ENCODE assay signal across 8 cellular contexts in the genomic region with DNA sequence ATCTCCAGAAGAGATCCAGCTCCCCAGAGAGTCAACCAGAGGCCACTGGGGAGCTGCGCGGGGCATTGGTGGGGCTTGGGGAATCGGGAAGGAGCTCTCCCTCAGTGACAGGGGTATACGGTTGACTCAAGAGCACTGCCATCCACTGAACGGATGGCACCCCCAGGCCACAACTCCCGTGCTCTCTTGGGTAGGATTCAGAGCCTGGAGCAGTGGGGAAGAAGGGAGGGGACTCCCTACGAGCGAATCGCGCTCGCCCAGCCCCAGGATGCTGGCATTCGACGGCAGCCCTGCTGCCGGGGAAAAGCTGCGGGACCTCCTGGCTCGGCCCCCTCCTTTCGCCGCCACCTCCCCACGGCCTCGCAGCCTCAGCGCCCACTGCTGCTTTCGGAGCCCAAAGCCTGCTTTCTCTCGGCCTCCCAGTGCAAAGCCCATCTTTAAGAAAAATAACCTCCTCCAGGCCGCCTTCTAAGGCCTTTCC. TPM values are rescaled to one million over a fixed set of nuclear protein-coding genes. Genes with fewer than 3 reads are reported as not detected.
DNase-seq lines count a peak whose midpoint lies in the region; ATAC-seq and TF ChIP-seq lines count a peak whose summit lies in the region.

No MANE protein-coding gene starts in this region.

- H3K27me3 ChIP-seq in BLaER1 treated with 17β-estradiol and CSF1 and Interleukin-3, amounts not matched to agents 10 nM and 100 nM, result peaks cover 57 to 77% (median 65%) of the 10 kb centered on the region in 11 experiments
- H3K27me3 ChIP-seq in Panc1 (ENCODE audit: control insufficient read depth, insufficient read depth, low read length), result no peaks in the 10 kb centered on the region

- no peak for TF ChIP-seq CTCF in Panc1 (IDR thresholded peaks at IDR 0.05)
- TF ChIP-seq CTCF in glutamatergic neuron (IDR thresholded peaks at IDR 0.05; ENCODE audit: partially characterized antibody, unreplicated experiment), result no peak
- no peak for TF ChIP-seq CTCF in progenitor cell of endocrine pancreas (IDR thresholded peaks at IDR 0.05; ENCODE audit: unreplicated experiment)

- H3K4me2 ChIP-seq in BLaER1 treated with 17β-estradiol and CSF1 and Interleukin-3, amounts not matched to agents 10 nM and 100 nM, result peak overlapping the region in 9 of 11 experiments; percentile 18 to 88 (median 78); a peak in 16 of 22 replicates

- in situ Hi-C loops in Panc1 (cut with HindIII; ENCODE audit: low pct_unique_long_range_greater_than_20kb, low sequenced_read_pairs), result no loop called here

- intact Hi-C loops in Panc1 (cut with micrococcal nuclease; ENCODE audit: unreplicated experiment), result no loop called here

- CTCF ChIA-PET in Panc1 (lab: Charles Lee), result no interaction called here

- H3K4me1 ChIP-seq in BLaER1 treated with 17β-estradiol and CSF1 and Interleukin-3, amounts not matched to agents 10 nM and 100 nM, result peaks cover 21 to 88% (median 68%) of the 10 kb centered on the region in 10 experiments
- H3K4me1 ChIP-seq in Panc1 (ENCODE audit: control insufficient read depth, insufficient read depth, low read length), result no peaks in the 10 kb centered on the region; the same call in 1 of the 2 replicates

- H3K9me3 ChIP-seq in BLaER1 treated with 17β-estradiol and CSF1 and Interleukin-3, amounts not matched to agents 10 nM and 100 nM (replicated peaks in 1 of 11), result no peaks in the 10 kb centered on the region
- no peaks in the 10 kb centered on the region for H3K9me3 ChIP-seq in Panc1 (ENCODE audit: control insufficient read depth, insufficient read depth, low read depth, low read length)

- H3K27ac Mint-ChIP-seq in glutamatergic neuron (ENCODE audit: unreplicated experiment), result no peak overlapping the region
- H3K27ac Mint-ChIP-seq in progenitor cell of endocrine pancreas, result no peak overlapping the region

- BruUV-seq in Panc1 (replicated peaks; lab: Mats Ljungman, UMichigan), result no TSS peak

- H3K9ac ChIP-seq in BLaER1 treated with 17β-estradiol and CSF1 and Interleukin-3, amounts not matched to agents 10 nM and 100 nM, result no peak overlapping the region

- ATAC-seq in Panc1 (peak; percentile 14), HG02884 (IDR thresholded peaks at IDR 0.05; ENCODE audit: unreplicated experiment) (no peak)

- no peaks in the 10 kb centered on the region for H3K36me3 ChIP-seq in BLaER1 treated with 17β-estradiol and CSF1 and Interleukin-3, amounts not matched to agents 10 nM and 100 nM
- no peaks in the 10 kb centered on the region for H3K36me3 ChIP-seq in Panc1 (ENCODE audit: control insufficient read depth, insufficient read depth, low read length)

- H3K4me3 ChIP-seq in BLaER1 treated with 17β-estradiol and CSF1 and Interleukin-3, amounts not matched to agents 10 nM and 100 nM, result peak overlapping the region in 2 of 10 experiments; percentile 30 to 35; a peak in 3 of 20 replicates
- H3K4me3 ChIP-seq in Panc1 (ENCODE audit: low read depth in 2 of 2, low read length in 2 of 2), result peak overlapping the region; percentile 22 to 50

- H3K27me3 Mint-ChIP-seq in glutamatergic neuron (ENCODE audit: unreplicated experiment) (peaks cover 15% of the 10 kb centered on the region), progenitor cell of endocrine pancreas (peaks cover 26% of the 10 kb centered on the region)

- POLR2A ChIA-PET in Panc1 (lab: Charles Lee), result no interaction called here

- H4K20me1 ChIP-seq in BLaER1 treated with 17β-estradiol and CSF1 and Interleukin-3, amounts not matched to agents 10 nM and 100 nM, result peaks cover 11 to 69% (median 24%) of the 10 kb centered on the region in 11 experiments; a peak in 18 of 22 replicates

- no peak for DNase-seq in Panc1 (ENCODE audit: low read depth, low spot score)
- DNase-seq in glutamatergic neuron, result no peak
- no peak for DNase-seq in progenitor cell of endocrine pancreas (ENCODE audit: low spot score, unreplicated experiment)
- DNase-seq in central memory CD4-positive, alpha-beta T cell, result no peak
- no peak for DNase-seq in GM19240 (ENCODE audit: insufficient read length, low spot score)
- no peak for DNase-seq in NCI-H1436 treated with DMSO at 0.1 percent for 48 hours (lab: John Stamatoyannopoulos, UW)

- H3K4me3 Mint-ChIP-seq in glutamatergic neuron (ENCODE audit: unreplicated experiment) (peak overlapping the region; percentile 52), progenitor cell of endocrine pancreas (ENCODE audit: low read depth) (peak overlapping the region; percentile 33)

- H3K36me3 Mint-ChIP-seq in glutamatergic neuron (ENCODE audit: unreplicated experiment), result no peaks in the 10 kb centered on the region
- peaks cover 1% of the 10 kb centered on the region for H3K36me3 Mint-ChIP-seq in progenitor cell of endocrine pancreas (ENCODE audit: insufficient read depth)

- H3K4me1 Mint-ChIP-seq in glutamatergic neuron (ENCODE audit: low read depth, unreplicated experiment) (peaks cover 16% of the 10 kb centered on the region), progenitor cell of endocrine pancreas (ENCODE audit: low read depth) (peaks cover 16% of the 10 kb centered on the region)

- H3K27ac ChIP-seq in BLaER1 treated with 17β-estradiol and CSF1 and Interleukin-3, amounts not matched to agents 10 nM and 100 nM, result no peak overlapping the region
- no peak overlapping the region for H3K27ac ChIP-seq in Panc1 (ENCODE audit: low read length)

- H3K9me3 Mint-ChIP-seq in glutamatergic neuron (ENCODE audit: unreplicated experiment) (peaks cover 2% of the 10 kb centered on the region), progenitor cell of endocrine pancreas (ENCODE audit: low read depth) (no peaks in the 10 kb centered on the region)

RNA-seq across cellular contexts. Expression of gene TPPP3, which starts 0.5 kb away (rescaled TPM):
- total RNA-seq in Panc1 (2021; ENCODE audit: unreplicated experiment) (0.95 TPM), glutamatergic neuron (ENCODE audit: unreplicated experiment) (21.7 TPM), progenitor cell of endocrine pancreas (17.5 and 26.8 TPM in 2 replicates)
- polyA plus RNA-seq in Panc1 (2012; ENCODE audit: insufficient read length), result 6.0 TPM

RNA-seq across cellular contexts. Expression of gene ZDHHC1, which starts 22.4 kb away (rescaled TPM):
- total RNA-seq in Panc1 (2021; ENCODE audit: unreplicated experiment) (7.8 TPM), glutamatergic neuron (ENCODE audit: unreplicated experiment) (4.6 TPM), progenitor cell of endocrine pancreas (16.5 and 17.0 TPM in 2 replicates)
- 10.4 TPM for polyA plus RNA-seq in Panc1 (2012; ENCODE audit: insufficient read length)

RNA-seq across cellular contexts. Expression of gene HSD11B2, which starts 37.1 kb away (rescaled TPM):
- total RNA-seq in Panc1 (2021; ENCODE audit: unreplicated experiment) (0.77 TPM), glutamatergic neuron (ENCODE audit: unreplicated experiment) (6.0 TPM), progenitor cell of endocrine pancreas (38.7 and 44.5 TPM in 2 replicates)
- polyA plus RNA-seq in Panc1 (2012; ENCODE audit: insufficient read length), result 1.0 TPM
